Comparison of ENCODE assay signal across 26 cellular contexts in the genomic region with DNA sequence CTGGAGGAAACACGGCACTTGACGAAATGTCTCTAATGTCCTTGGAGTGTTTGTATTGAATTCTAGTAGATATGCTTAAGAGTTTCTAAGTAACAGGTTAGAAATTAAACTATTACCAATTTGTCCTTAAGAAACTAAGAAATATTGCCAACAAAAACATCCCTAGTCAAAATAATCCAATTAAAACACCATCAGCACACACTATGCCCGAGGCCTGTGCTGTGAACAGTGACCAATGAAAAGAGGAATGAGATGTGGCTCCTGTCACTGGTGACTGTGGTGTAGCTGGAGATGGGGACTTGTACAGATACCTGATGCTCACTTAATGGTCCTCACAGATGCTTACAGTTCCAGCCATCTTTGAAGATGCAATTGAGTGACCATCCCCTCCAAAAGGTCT.
"Had no signal": no experiment of that assay in that cellular context is flagged by ENCODE, and none has a peak within 500 bp of the region (broad histone marks: within the 10 kb centered on the region; RNA-seq: fewer than 3 reads in every experiment).

No MANE protein-coding gene starts in this region.

- H3K36me3 ChIP-seq: MG63 had no signal

- H3K27me3 ChIP-seq: MG63 had no signal

- H3K4me2 ChIP-seq: KMS-11 had no signal

- DNase-seq: Karpas-422, Kasumi-1, MG63, MM.1S, MV-4-11, NCI-H1048, NCI-H1092, NCI-H1092 treated with DMSO at 0.1 percent for 48 hours, NCI-H1417 treated with DMSO at 0.1 percent for 48 hours, NCI-H1436 treated with DMSO at 0.1 percent for 48 hours, NCI-H1694, NCI-H1694 treated with DMSO at 0.1 percent for 48 hours, NCI-H187, NCI-H187 treated with DMSO at 0.1 percent for 48 hours, NCI-H1930, NCI-H2029 treated with DMSO at 0.1 percent for 48 hours, NCI-H2081, NCI-H2081 treated with DMSO at 0.1 percent for 48 hours, NCI-H2107, NCI-H2171, NCI-H2171 treated with DMSO at 0.1 percent for 48 hours, NCI-H226, NCI-H446, NCI-H446 treated with DMSO at 0.1 percent for 48 hours, NCI-H510A had no signal

- H3K9me3 ChIP-seq: MG63 had no signal

- H3K9ac ChIP-seq: KMS-11 had no signal

- H3K4me3 ChIP-seq: MG63 had no signal

- H3K27ac ChIP-seq: KMS-11 had no signal
